8 cellular contexts compared by ENCODE assay signal in the genomic region with DNA sequence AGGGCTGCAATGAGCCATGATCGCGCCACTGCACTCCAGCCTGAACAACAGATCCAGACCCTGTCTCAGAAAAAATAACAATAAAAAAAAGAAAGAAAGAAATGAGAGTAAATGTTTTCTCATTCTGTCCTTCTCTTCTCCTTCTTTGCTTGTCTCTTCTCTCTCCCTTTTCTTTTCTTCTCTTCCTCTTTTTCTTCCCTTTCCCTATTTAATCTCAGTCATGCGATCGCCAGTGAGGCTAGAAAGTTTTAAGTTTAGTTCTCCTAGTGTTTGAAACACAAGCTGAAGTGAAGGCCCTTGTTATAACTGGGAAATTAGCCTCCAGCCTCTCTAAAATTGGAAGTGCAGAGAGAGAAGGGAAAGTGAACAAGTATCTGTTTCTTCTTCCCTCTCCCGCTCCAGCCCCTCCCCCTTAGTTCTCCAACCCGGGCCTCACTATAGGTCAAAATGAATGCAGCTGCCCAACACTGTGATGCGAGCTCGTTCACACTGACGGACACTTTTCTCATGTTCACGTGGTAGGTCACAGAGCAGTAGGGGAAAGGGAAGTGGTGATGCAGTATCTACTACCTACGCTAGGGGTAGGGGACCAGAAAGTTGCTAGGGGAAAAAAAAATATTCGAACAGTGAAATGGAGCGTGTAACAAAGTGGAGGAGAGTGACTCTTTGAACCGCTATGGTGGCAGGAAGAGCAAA. TPM values are rescaled to one million over a fixed set of nuclear protein-coding genes. Genes with fewer than 3 reads are reported as not detected.
DNase-seq lines count a peak whose midpoint lies in the region; ATAC-seq, FAIRE-seq and TF ChIP-seq lines count a peak whose summit lies in the region.

No MANE protein-coding gene starts in this region.

- TF ChIP-seq POLR2A in GM12891 (IDR thresholded peaks at IDR 0.05; ENCODE audit: low read depth, low read length) = peak; percentile 78

- H3K79me2 ChIP-seq in Karpas-422 (ENCODE audit: low read length) = no peaks in the 10 kb centered on the region
- no peaks in the 10 kb centered on the region for H3K79me2 ChIP-seq in fibroblast of lung (ENCODE audit: control insufficient read depth, insufficient read depth, low read length)

- no peaks in the 10 kb centered on the region for H3K27me3 Mint-ChIP-seq in activated CD4-positive, alpha-beta memory T cell treated with anti-CD3 and anti-CD28 coated beads for 36 hours
- H3K27me3 Mint-ChIP-seq in HFFc6 (ENCODE audit: insufficient read depth) = no peaks in the 10 kb centered on the region

- H3K9me2 ChIP-seq in Karpas-422 (replicated peaks; ENCODE audit: insufficient read depth, low read length) = no peaks in the 10 kb centered on the region

- CTCF ChIA-PET in activated CD4-positive, alpha-beta memory T cell treated with anti-CD3 and anti-CD28 coated beads for 36 hours (lab: Charles Lee) = interaction anchor here (0.7 to 1.6 kb wide), 9 partner anchors 12 to 308 kb away, joined by 3 to 10 read pairs (median 4); no protein-coding TSS in a partner anchor

- H4K20me1 ChIP-seq in Karpas-422 (ENCODE audit: insufficient read depth, low read depth, low read length) (no peaks in the 10 kb centered on the region), fibroblast of lung (ENCODE audit: control insufficient read depth, extremely low read depth, insufficient read depth, low read length) (no peaks in the 10 kb centered on the region)

- H3K4me1 ChIP-seq in Karpas-422 (ENCODE audit: low read length) (peaks cover 20% of the 10 kb centered on the region), fibroblast of lung (ENCODE audit: control insufficient read depth, extremely low read depth, insufficient read depth, low read length) (no peaks in the 10 kb centered on the region)

- H3K4me2 ChIP-seq in Karpas-422 (ENCODE audit: low read depth, low read length, poor library complexity, severe bottlenecking) (peak overlapping the region; percentile 68), fibroblast of lung (ENCODE audit: extremely low read depth, insufficient read depth, low read length) (no peak overlapping the region)

- H3K9ac ChIP-seq in Karpas-422 (ENCODE audit: low read length) = peak overlapping the region; percentile 49
- no peak overlapping the region for H3K9ac ChIP-seq in fibroblast of lung (ENCODE audit: insufficient read depth, low read length)

- H3K36me3 Mint-ChIP-seq in activated CD4-positive, alpha-beta memory T cell treated with anti-CD3 and anti-CD28 coated beads for 36 hours = no peaks in the 10 kb centered on the region
- peaks cover 5% of the 10 kb centered on the region; the same call in 1 of the 2 replicates for H3K36me3 Mint-ChIP-seq in HFFc6 (ENCODE audit: low read depth)

- H3K36me3 ChIP-seq in Karpas-422 (ENCODE audit: insufficient read depth, low read length) = no peaks in the 10 kb centered on the region
- no peaks in the 10 kb centered on the region for H3K36me3 ChIP-seq in fibroblast of lung (ENCODE audit: control insufficient read depth, insufficient read depth, low read length)

- ATAC-seq in GM21737 (IDR thresholded peaks at IDR 0.05; ENCODE audit: unreplicated experiment) = peak; percentile 97

- H3K9me3 ChIP-seq in Karpas-422 (ENCODE audit: low read length) (no peaks in the 10 kb centered on the region), fibroblast of lung (ENCODE audit: control insufficient read depth, insufficient read depth, low read depth, low read length) (no peaks in the 10 kb centered on the region)

- DNase-seq in GM12891 (ENCODE audit: insufficient read length, low spot score) (no peak), Karpas-422 (peak; percentile 93), fibroblast of lung (ENCODE audit: low read depth in 2 of 2) (peak; percentile 28 to 58), putamen (ENCODE audit: low spot score) (peak; percentile 39), HFFc6 (no peak), mesenteric fat pad (ENCODE audit: low spot score) (no peak)
- DNase-seq in activated CD4-positive, alpha-beta memory T cell treated with anti-CD3 and anti-CD28 coated beads for 36 hours = peak; percentile 72

- H3K27ac ChIP-seq in Karpas-422 (ENCODE audit: low read length) (peak overlapping the region; percentile 4; the same call in 1 of the 2 replicates), fibroblast of lung (ENCODE audit: insufficient read depth, low read length) (no peak overlapping the region)

- H3K4me3 ChIP-seq in Karpas-422 (ENCODE audit: low read length) (peak overlapping the region; percentile 42), fibroblast of lung (replicated peaks in 1 of 4; ENCODE audit: control extremely low read depth in 1 of 4, insufficient read depth in 1 of 4, low read depth in 3 of 4, low read length in 4 of 4) (no peak overlapping the region)

- TF ChIP-seq CTCF in fibroblast of lung (conservative IDR thresholded peaks at IDR 0.05 in 1 of 2, IDR thresholded peaks at IDR 0.05 in 1 of 2; ENCODE audit: low read depth in 1 of 2, low read length in 2 of 2) (peak in 1 of 2 donors; percentile 23), HFFc6 (IDR thresholded peaks at IDR 0.05) (no peak)

- H3K4me3 Mint-ChIP-seq in activated CD4-positive, alpha-beta memory T cell treated with anti-CD3 and anti-CD28 coated beads for 36 hours = peak overlapping the region; percentile 46
- H3K4me3 Mint-ChIP-seq in HFFc6 = no peak overlapping the region

- no peaks in the 10 kb centered on the region for H3K9me3 Mint-ChIP-seq in activated CD4-positive, alpha-beta memory T cell treated with anti-CD3 and anti-CD28 coated beads for 36 hours
- H3K9me3 Mint-ChIP-seq in HFFc6 = no peaks in the 10 kb centered on the region

- peak; percentile 100 for FAIRE-seq in GM12891 (lab: Jason Lieb, UNC)

- POLR2A ChIA-PET in activated CD4-positive, alpha-beta memory T cell treated with anti-CD3 and anti-CD28 coated beads for 36 hours (lab: Charles Lee) = interaction anchor here (1.6 kb wide), 1 partner anchor 24 kb away, joined by 10 read pairs; a partner anchor contains a TSS

- intact Hi-C loops in activated CD4-positive, alpha-beta memory T cell treated with anti-CD3 and anti-CD28 coated beads for 36 hours (cut with micrococcal nuclease) = loop anchor here (1.0 kb wide), 1 partner anchor 24 kb away; a partner anchor contains a TSS

- peaks cover 24% of the 10 kb centered on the region for H3K4me1 Mint-ChIP-seq in activated CD4-positive, alpha-beta memory T cell treated with anti-CD3 and anti-CD28 coated beads for 36 hours (ENCODE audit: low read depth)
- peaks cover 25% of the 10 kb centered on the region for H3K4me1 Mint-ChIP-seq in HFFc6 (ENCODE audit: low read depth)

- H3K27ac Mint-ChIP-seq in activated CD4-positive, alpha-beta memory T cell treated with anti-CD3 and anti-CD28 coated beads for 36 hours = peak overlapping the region; percentile 64
- H3K27ac Mint-ChIP-seq in HFFc6 = no peak overlapping the region

- H3K27me3 ChIP-seq in Karpas-422 (ENCODE audit: low read length) = no peaks in the 10 kb centered on the region
- no peaks in the 10 kb centered on the region for H3K27me3 ChIP-seq in fibroblast of lung (ENCODE audit: control insufficient read depth, insufficient read depth, low read length)

- peak overlapping the region; percentile 51 for H2AFZ ChIP-seq in Karpas-422 (ENCODE audit: low read length)
- H2AFZ ChIP-seq in fibroblast of lung (ENCODE audit: low read length) = no peak overlapping the region

TF ChIP-seq in GM12891, 5 proteins besides CTCF, POLR2A, EP300 and RAD21:
- TF ChIP-seq POLR2AphosphoS5 (IDR thresholded peaks at IDR 0.05; ENCODE audit: low read depth, low read length) (0 out of 2 replicates have a peak, but pooled peaks have one; percentile 45), SPI1 (IDR thresholded peaks at IDR 0.05; ENCODE audit: low read depth, low read length) (peak; percentile 89), POU2F2 (IDR thresholded peaks at IDR 0.05; ENCODE audit: low read depth, low read length) (peak; percentile 57; the same call in 1 of the 2 replicates), PAX5 (IDR thresholded peaks at IDR 0.05; ENCODE audit: insufficient read depth, low read length, severe bottlenecking) (peak; percentile 23), TAF1 (IDR thresholded peaks at IDR 0.05; ENCODE audit: low read depth, low read length) (peak; percentile 28; the same call in 1 of the 2 replicates)

RNA-seq across cellular contexts. Expression of a gene that starts 23.4 kb away (rescaled TPM):
- polyA plus RNA-seq in GM12891 (2012; ENCODE audit: low read depth, missing spikeins) = 5.0 TPM
- 8.7 and 44.4 TPM in 2 replicates for total RNA-seq in Karpas-422 (2014; rRNA removed; shearing (Covaris generic); ENCODE audit: low replicate concordance)
- 10 to 100 TPM; 12.3 to 13.7 TPM for total RNA-seq in activated CD4-positive, alpha-beta memory T cell treated with anti-CD3 and anti-CD28 coated beads for 36 hours
- total RNA-seq in fibroblast of lung = 10.3 and 23.6 TPM in 2 replicates
- polyA plus RNA-seq in fibroblast of lung = 29.3 and 45.5 TPM in 2 replicates
- polyA plus RNA-seq in fibroblast of lung (2012) = 30.3 and 41.2 TPM in 2 replicates
- 11.1 and 13.0 TPM in 2 replicates for polyA minus RNA-seq in fibroblast of lung (ENCODE audit: low replicate concordance)
- total RNA-seq in HFFc6 (2021; fragmentation: NEBNext Ultra II Directional; extraction: Animal tissue kit (Norgen Biotek cat#: 25700)) = 10 to 100 TPM; 56.8 to 81.2 (median 63.0) TPM
- total RNA-seq in mesenteric fat pad = 41.5 TPM

Comparison
In these comparisons a context has a peak if more than half of its experiments do, and no peak if none do; other contexts are left out.
1. DNase-seq: peak in Karpas-422 (single experiment), activated CD4-positive, alpha-beta memory T cell treated with anti-CD3 and anti-CD28 coated beads for 36 hours (single experiment), fibroblast of lung (2 of 2) and putamen (single experiment); none in GM12891 (single experiment), HFFc6 (single experiment) and mesenteric fat pad (single experiment).